Comparison of ENCODE assay signal across 29 cellular contexts in genomic region chr18:54381640-54382039, GRCh38. TPM values are rescaled to one million over a fixed set of nuclear protein-coding genes. Genes with fewer than 3 reads are reported as not detected.
DNase-seq lines count a peak whose midpoint lies in the region; ATAC-seq, FAIRE-seq and TF ChIP-seq lines count a peak whose summit lies in the region.
"Had no signal": no experiment of that assay in that cellular context is flagged by ENCODE, and none has a peak within 500 bp of the region (broad histone marks: within the 10 kb centered on the region; RNA-seq: fewer than 3 reads in every experiment).

No MANE protein-coding gene starts in this region.

- H3K9me3 ChIP-seq in HEK293 (ENCODE audit: control insufficient read depth, insufficient read depth, low read depth, low read length) (no peaks in the 10 kb centered on the region), PC-9 (ENCODE audit: insufficient read depth, low read depth) (peaks cover 3% of the 10 kb centered on the region)
- H3K9me3 ChIP-seq: BE2C, BLaER1 had no signal

- POLR2A ChIA-PET in HEK293 (lab: Yijun Ruan, JAX) = interaction anchor here (0.6 kb wide), 1 partner anchor 126 kb away, joined by 9 read pairs; no protein-coding TSS in a partner anchor
- POLR2A ChIA-PET in PC-9 (lab: Charles Lee; ENCODE audit: unreplicated experiment) = no interaction called here

- H3K36me3 Mint-ChIP-seq in type B pancreatic cell = peaks cover 5% of the 10 kb centered on the region
- H3K36me3 Mint-ChIP-seq: CD4-positive, alpha-beta memory T cell had no signal

- H3F3A ChIP-seq in PC-9 (ENCODE audit: insufficient read depth, low read depth) = no peaks in the 10 kb centered on the region

- H4K20me1 ChIP-seq in PC-9 (ENCODE audit: insufficient read depth) = no peaks in the 10 kb centered on the region
- H4K20me1 ChIP-seq: BLaER1 had no signal

- H3K36me3 ChIP-seq in HEK293 (ENCODE audit: control insufficient read depth in 2 of 2, insufficient read depth in 1 of 2, low read length in 2 of 2) (peaks cover 4 to 16% of the 10 kb centered on the region in 2 experiments), PC-9 (ENCODE audit: low read depth) (no peaks in the 10 kb centered on the region)
- H3K36me3 ChIP-seq: BE2C had no signal

- no peaks in the 10 kb centered on the region for H3K4me1 Mint-ChIP-seq in type B pancreatic cell (ENCODE audit: unreplicated experiment)
- H3K4me1 Mint-ChIP-seq: CD14-positive monocyte; CD4-positive, alpha-beta memory T cell; CD4-positive, CD25-positive, alpha-beta regulatory T cell had no signal

- H2AFZ ChIP-seq in PC-9 = no peak overlapping the region

- H3K9me2 ChIP-seq in PC-9 (ENCODE audit: insufficient read depth) = no peaks in the 10 kb centered on the region

- peak; percentile 79 for ATAC-seq in left colon

- no peaks in the 10 kb centered on the region for H3K27me3 Mint-ChIP-seq in type B pancreatic cell
- H3K27me3 Mint-ChIP-seq: CD4-positive, CD25-positive, alpha-beta regulatory T cell; CD8-positive, alpha-beta memory T cell had no signal

- no peak overlapping the region for H3K4me3 ChIP-seq in HEK293 (ENCODE audit: low read depth, low read length)
- H3K4me3 ChIP-seq in PC-9 = no peak overlapping the region
- H3K4me3 ChIP-seq: BLaER1 had no signal

- BruUV-seq in PC-9 (replicated peaks; lab: Mats Ljungman, UMichigan) = no TSS peak

- no peak overlapping the region for H3K4me2 ChIP-seq in PC-9
- H3K4me2 ChIP-seq: BLaER1 had no signal

- DNase-seq in left colon (no peak), type B pancreatic cell (ENCODE audit: extremely low spot score, unreplicated experiment) (no peak), amniotic stem cell (lab: John Stamatoyannopoulos, UW) (no peak), PC-9 (no peak)
- DNase-seq in NK-92 treated with Interleukin-12 subunit alpha and Interleukin-12 subunit beta, amount 100 ng/mL, for 24 hours (lab: John Stamatoyannopoulos, UW) = no peak
- DNase-seq: ACHN; BE2C; C1 segment of cervical spinal cord; CD4-positive, alpha-beta memory T cell; CD4-positive, CD25-positive, alpha-beta regulatory T cell; CD8-positive, alpha-beta memory T cell; COR-L47; DMS 273 treated with DMSO at 0.1 percent for 48 hours; DMS153; DMS53; DMS79; DND-41; EL; GF-D8 had no signal

- peak overlapping the region; percentile 11 for H3K27ac Mint-ChIP-seq in type B pancreatic cell
- H3K27ac Mint-ChIP-seq: CD14-positive monocyte; CD4-positive, CD25-positive, alpha-beta regulatory T cell had no signal

- CTCF ChIA-PET in HEK293 (lab: Yijun Ruan, JAX) (interaction anchor here (1.3 to 4.0 kb wide), 2 partner anchors 11 to 24 kb away, joined by 3 to 22 read pairs; partner anchors contain the start of genes C18orf54 and STARD6), PC-9 (lab: Charles Lee) (no interaction called here)

- H3K9me3 Mint-ChIP-seq in type B pancreatic cell = no peaks in the 10 kb centered on the region
- H3K9me3 Mint-ChIP-seq: CD4-positive, alpha-beta memory T cell; CD4-positive, CD25-positive, alpha-beta regulatory T cell; CD8-positive, alpha-beta memory T cell had no signal

- no peak overlapping the region for H3K27ac ChIP-seq in HEK293 (ENCODE audit: extremely low read depth, low read depth, low read length)
- H3K27ac ChIP-seq in PC-9 = no peak overlapping the region
- H3K27ac ChIP-seq: 22Rv1, BLaER1 had no signal

- TF ChIP-seq CTCF in HEK293 (tag by site-specific recombination; IDR thresholded peaks at IDR 0.05) (no peak), type B pancreatic cell (conservative IDR thresholded peaks at IDR 0.05) (no peak), PC-9 (conservative IDR thresholded peaks at IDR 0.05) (no peak)

- H3K4me3 Mint-ChIP-seq in type B pancreatic cell = no peak overlapping the region
- H3K4me3 Mint-ChIP-seq: CD14-positive monocyte; CD4-positive, alpha-beta memory T cell; CD4-positive, CD25-positive, alpha-beta regulatory T cell; CD8-positive, alpha-beta memory T cell had no signal

- no peaks in the 10 kb centered on the region for H3K27me3 ChIP-seq in PC-9 (ENCODE audit: insufficient read depth, low read depth)
- H3K27me3 ChIP-seq: BE2C, BLaER1 had no signal

- no peaks in the 10 kb centered on the region for H3K4me1 ChIP-seq in HEK293 (ENCODE audit: control insufficient read depth, insufficient read depth, low read length)
- no peaks in the 10 kb centered on the region for H3K4me1 ChIP-seq in PC-9 (replicated peaks; ENCODE audit: insufficient read depth)
- H3K4me1 ChIP-seq: BE2C, BLaER1 had no signal

- H3K79me2 ChIP-seq in PC-9 (ENCODE audit: low read depth) = no peaks in the 10 kb centered on the region

- peak; percentile 32 for FAIRE-seq in A204.1 (lab: Jason Lieb, UNC)
- FAIRE-seq: GM12891, GM19239 had no signal

- intact Hi-C loops in left colon (cut with DNase I, micrococcal nuclease) = no loop called here
- intact Hi-C loops in PC-9 (cut with micrococcal nuclease; ENCODE audit: unreplicated experiment) = no loop called here

TF ChIP-seq in HEK293, 187 proteins besides CTCF, POLR2A, EP300 and RAD21:
- no peak for TF ChIP-seq ZNF777 (tag by site-specific recombination; IDR thresholded peaks at IDR 0.05; ENCODE audit: borderline replicate concordance)
- TF ChIP-seq ZNF18 (tag by site-specific recombination; IDR thresholded peaks at IDR 0.05) = no peak
- no peak for TF ChIP-seq WT1 (tag by site-specific recombination; IDR thresholded peaks at IDR 0.05)
- TF ChIP-seq ZNF133 (tag by site-specific recombination; IDR thresholded peaks at IDR 0.05) = peak; percentile 43; the same call in 1 of the 2 replicates
TF ChIP-seq in HEK293: peak in this region for 1.

RNA-seq across cellular contexts. Expression of gene C18orf54, which starts 23.9 kb away (rescaled TPM):
- total RNA-seq in left colon (1 to 10 TPM; 2.4 to 3.4 TPM), type B pancreatic cell (ENCODE audit: low replicate concordance) (3.8 and 18.4 TPM in 2 replicates), PC-9 (2021) (6.7 and 7.6 TPM in 2 replicates)

RNA-seq across cellular contexts. Expression of gene STARD6, which starts 24.0 kb away (rescaled TPM):
- total RNA-seq in left colon (not detected), type B pancreatic cell (ENCODE audit: low replicate concordance) (not detected in 2 replicates), PC-9 (2021) (not detected in 2 replicates)
- total RNA-seq: A172; A673; CD4-positive, alpha-beta memory T cell; CD4-positive, CD25-positive, alpha-beta regulatory T cell; G401 had no signal
